ENCODE assay signal across 9 cellular contexts in genomic region chr18:37322497-37323035, GRCh38.
DNase-seq lines count a peak whose midpoint lies in the region; ATAC-seq and TF ChIP-seq lines count a peak whose summit lies in the region.
"Had no signal": no experiment of that assay in that cellular context is flagged by ENCODE, and none has a peak within 500 bp of the region (broad histone marks: within the 10 kb centered on the region; RNA-seq: fewer than 3 reads in every experiment).

No MANE protein-coding gene starts in this region.

- no peak overlapping the region for H3K4me3 ChIP-seq in Panc1 (ENCODE audit: low read depth in 2 of 2, low read length in 2 of 2)

- no peak overlapping the region for H3K27ac Mint-ChIP-seq in endothelial cell (ENCODE audit: unreplicated experiment)
- H3K27ac Mint-ChIP-seq in nephron = no peak overlapping the region
- H3K27ac Mint-ChIP-seq: CD4-positive, CD25-positive, alpha-beta regulatory T cell had no signal

- no peak overlapping the region for H3K27ac ChIP-seq in Panc1 (ENCODE audit: low read length)

- H3K4me1 Mint-ChIP-seq in endothelial cell (ENCODE audit: unreplicated experiment) (no peaks in the 10 kb centered on the region), nephron (no peaks in the 10 kb centered on the region)
- H3K4me1 Mint-ChIP-seq: CD4-positive, CD25-positive, alpha-beta regulatory T cell had no signal

- H3K36me3 Mint-ChIP-seq in endothelial cell (ENCODE audit: low read depth, unreplicated experiment) (no peaks in the 10 kb centered on the region), nephron (ENCODE audit: low read depth) (no peaks in the 10 kb centered on the region)
- H3K36me3 Mint-ChIP-seq: CD4-positive, CD25-positive, alpha-beta regulatory T cell had no signal

- DNase-seq in NCI-H2081 (lab: John Stamatoyannopoulos, UW) (peak; percentile 25 to 30), NCI-H2081 treated with DMSO at 0.1 percent for 48 hours (lab: John Stamatoyannopoulos, UW) (no peak), GM19238 (ENCODE audit: insufficient read length, low spot score) (peak; percentile 23), Panc1 (ENCODE audit: low read depth, low spot score) (no peak), endothelial cell (ENCODE audit: low spot score) (peak; percentile 68), cerebellar nuclear complex (lab: John Stamatoyannopoulos, UW) (no peak)
- DNase-seq: CD4-positive, CD25-positive, alpha-beta regulatory T cell had no signal

- peak; percentile 89 for TF ChIP-seq CTCF in Panc1 (IDR thresholded peaks at IDR 0.05)
- peak; percentile 75 for TF ChIP-seq CTCF in endothelial cell (IDR thresholded peaks at IDR 0.05; ENCODE audit: unreplicated experiment)
- peak; percentile 55 to 65 (median 58) for TF ChIP-seq CTCF in nephron (IDR thresholded peaks at IDR 0.05; ENCODE audit: unreplicated experiment in 3 of 3)

- no peaks in the 10 kb centered on the region for H3K9me3 Mint-ChIP-seq in endothelial cell (ENCODE audit: unreplicated experiment)
- H3K9me3 Mint-ChIP-seq in nephron = no peaks in the 10 kb centered on the region

- in situ Hi-C loops in Panc1 (cut with HindIII; ENCODE audit: low pct_unique_long_range_greater_than_20kb, low sequenced_read_pairs) = no loop called here

- POLR2A ChIA-PET in Panc1 (lab: Charles Lee) = no interaction called here

- H3K4me1 ChIP-seq in Panc1 (ENCODE audit: control insufficient read depth, insufficient read depth, low read length) = no peaks in the 10 kb centered on the region

- no peaks in the 10 kb centered on the region for H3K9me3 ChIP-seq in Panc1 (ENCODE audit: control insufficient read depth, insufficient read depth, low read depth, low read length)

- peaks cover 18% of the 10 kb centered on the region for H3K27me3 Mint-ChIP-seq in endothelial cell (ENCODE audit: unreplicated experiment)
- H3K27me3 Mint-ChIP-seq in nephron (ENCODE audit: low read depth) = peaks cover 53% of the 10 kb centered on the region
- H3K27me3 Mint-ChIP-seq: CD4-positive, CD25-positive, alpha-beta regulatory T cell had no signal

- no TSS peak for BruUV-seq in Panc1 (replicated peaks; lab: Mats Ljungman, UMichigan)

- intact Hi-C loops in Panc1 (cut with micrococcal nuclease; ENCODE audit: unreplicated experiment) = no loop called here

- ATAC-seq in HG03097 (IDR thresholded peaks at IDR 0.05; ENCODE audit: low FRiP score, unreplicated experiment) (peak; percentile 66), Panc1 (peak; percentile 85)

- CTCF ChIA-PET in Panc1 (lab: Charles Lee) = interaction anchor here (0.6 to 0.7 kb wide), 2 partner anchors 10 to 872 kb away, joined by 3 to 10 read pairs; no protein-coding TSS in a partner anchor

- H3K27me3 ChIP-seq in Panc1 (ENCODE audit: control insufficient read depth, insufficient read depth, low read length) = no peaks in the 10 kb centered on the region; the same call in 1 of the 2 replicates

- H3K4me3 Mint-ChIP-seq in endothelial cell (ENCODE audit: unreplicated experiment) (no peak overlapping the region), nephron (no peak overlapping the region)
- H3K4me3 Mint-ChIP-seq: CD4-positive, CD25-positive, alpha-beta regulatory T cell had no signal

- H3K36me3 ChIP-seq in Panc1 (ENCODE audit: control insufficient read depth, insufficient read depth, low read length) = no peaks in the 10 kb centered on the region

Comparison
In these comparisons a context has a peak if more than half of its experiments do, and no peak if none do; other contexts are left out.
1. DNase-seq: peak in NCI-H2081 (2 of 2), GM19238 (single experiment) and endothelial cell (single experiment); none in NCI-H2081 treated with DMSO at 0.1 percent for 48 hours (single experiment), Panc1 (single experiment) and cerebellar nuclear complex (0 of 2).
2. Peak in every context shown above with its lines, with median percentiles within 50 percentile points of each other: CTCF ChIP-seq.